Comparison of ENCODE assay signal across 39 cellular contexts in genomic region chr2:222375798-222376197, GRCh38. TPM values are rescaled to one million over a fixed set of nuclear protein-coding genes. Genes with fewer than 3 reads are reported as not detected.
"Had no signal": no experiment of that assay in that cellular context is flagged by ENCODE, and none has a peak within 500 bp of the region (broad histone marks: within the 10 kb centered on the region; RNA-seq: fewer than 3 reads in every experiment).

No MANE protein-coding gene starts in this region.

- H3K36me3 Mint-ChIP-seq: activated naive CD4-positive, alpha-beta T cell treated with anti-CD3 and anti-CD28 coated beads, Interleukin-2, amount 10 ng/mL, durations not matched to agents 7 days and 5 days; activated naive CD4-positive, alpha-beta T cell treated with anti-CD3 and anti-CD28 coated beads, Interleukin-2, amount 50 U/mL, for 72 hours; activated naive CD8-positive, alpha-beta T cell; activated naive CD8-positive, alpha-beta T cell treated with anti-CD3 and anti-CD28 coated beads for 36 hours; activated naive CD8-positive, alpha-beta T cell treated with anti-CD3 and anti-CD28 coated beads, Interleukin-2, amount 10 ng/mL, durations not matched to agents 7 days and 5 days; brain had no signal

- FAIRE-seq: astrocyte, bronchial epithelial cell had no signal

- H3K4me1 Mint-ChIP-seq: activated naive CD4-positive, alpha-beta T cell treated with anti-CD3 and anti-CD28 coated beads, Interleukin-2, amount 10 ng/mL, durations not matched to agents 7 days and 5 days; activated naive CD8-positive, alpha-beta T cell treated with anti-CD3 and anti-CD28 coated beads for 36 hours; activated naive CD8-positive, alpha-beta T cell treated with anti-CD3 and anti-CD28 coated beads, Interleukin-2, amount 10 ng/mL, durations not matched to agents 7 days and 5 days; activated naive CD8-positive, alpha-beta T cell treated with anti-CD3 and anti-CD28 coated beads, Interleukin-2, amount 50 U/mL, for 24 hours; activated T-helper 17 cell treated with anti-CD3 and anti-CD28 coated beads, Interleukin-2, amount 50 U/mL, for 72 hours; brain; central memory CD8-positive, alpha-beta T cell had no signal

- H3K27ac Mint-ChIP-seq: activated naive CD4-positive, alpha-beta T cell treated with anti-CD3 and anti-CD28 coated beads for 36 hours; activated naive CD4-positive, alpha-beta T cell treated with anti-CD3 and anti-CD28 coated beads, Interleukin-2, amount 10 ng/mL, durations not matched to agents 7 days and 5 days; activated naive CD4-positive, alpha-beta T cell treated with anti-CD3 and anti-CD28 coated beads, Interleukin-2, amount 50 U/mL, for 72 hours; activated naive CD8-positive, alpha-beta T cell; activated naive CD8-positive, alpha-beta T cell treated with anti-CD3 and anti-CD28 coated beads for 36 hours; activated naive CD8-positive, alpha-beta T cell treated with anti-CD3 and anti-CD28 coated beads, Interleukin-2, amount 10 ng/mL, durations not matched to agents 7 days and 5 days; activated naive CD8-positive, alpha-beta T cell treated with anti-CD3 and anti-CD28 coated beads, Interleukin-2, amount 50 U/mL, for 24 hours; activated T-cell treated with anti-CD3 and anti-CD28 coated beads, Interleukin-2, amount 50 U/mL, for 24 hours; activated T-cell treated with anti-CD3 and anti-CD28 coated beads, Interleukin-2, amount 50 U/mL, for 72 hours; activated T-helper 1 cell treated with anti-CD3 and anti-CD28 coated beads, Interleukin-12 subunit alpha, Interleukin-12 subunit beta, Interleukin-2, Interleukin-4 antibody, amounts not matched to agents 30 ng/mL and 10 ng/mL and 1 ng/mL, durations not matched to agents 14 hours and 24 hours and 36 hours; activated T-helper 17 cell treated with anti-CD3 and anti-CD28 coated beads, Interleukin-2, amount 50 U/mL, for 72 hours; activated T-helper 2 cell treated with anti-CD3 and anti-CD28 coated beads, Interferon-gamma antibody, Interleukin-2, Interleukin-4, amounts not matched to agents 10 μg/mL and 5 μg/mL and 100 μg/mL, durations not matched to agents 14 hours and 24 hours and 36 hours; brain had no signal

- H3K27me3 ChIP-seq: adrenal gland, ascending aorta, body of pancreas, brain microvascular endothelial cell, breast epithelium, cardiac muscle cell had no signal

- H3K4me3 Mint-ChIP-seq: activated naive CD4-positive, alpha-beta T cell treated with anti-CD3 and anti-CD28 coated beads for 36 hours; activated naive CD4-positive, alpha-beta T cell treated with anti-CD3 and anti-CD28 coated beads, Interleukin-2, amount 10 ng/mL, durations not matched to agents 7 days and 5 days; activated naive CD8-positive, alpha-beta T cell; activated naive CD8-positive, alpha-beta T cell treated with anti-CD3 and anti-CD28 coated beads for 36 hours; activated naive CD8-positive, alpha-beta T cell treated with anti-CD3 and anti-CD28 coated beads, Interleukin-2, amount 10 ng/mL, durations not matched to agents 7 days and 5 days; activated naive CD8-positive, alpha-beta T cell treated with anti-CD3 and anti-CD28 coated beads, Interleukin-2, amount 50 U/mL, for 24 hours; activated T-cell treated with anti-CD3 and anti-CD28 coated beads, Interleukin-2, amount 50 U/mL, for 24 hours; activated T-cell treated with anti-CD3 and anti-CD28 coated beads, Interleukin-2, amount 50 U/mL, for 4 hours; activated T-cell treated with anti-CD3 and anti-CD28 coated beads, Interleukin-2, amount 50 U/mL, for 72 hours; activated T-helper 1 cell treated with anti-CD3 and anti-CD28 coated beads, Interleukin-12 subunit alpha, Interleukin-12 subunit beta, Interleukin-2, Interleukin-4 antibody, amounts not matched to agents 30 ng/mL and 10 ng/mL and 1 ng/mL, durations not matched to agents 14 hours and 24 hours and 36 hours; activated T-helper 17 cell treated with anti-CD3 and anti-CD28 coated beads, Interleukin-2, amount 50 U/mL, for 72 hours; brain; central memory CD8-positive, alpha-beta T cell had no signal

- H3K27me3 Mint-ChIP-seq: activated naive CD4-positive, alpha-beta T cell treated with anti-CD3 and anti-CD28 coated beads, Interleukin-2, amount 10 ng/mL, durations not matched to agents 7 days and 5 days; activated naive CD8-positive, alpha-beta T cell; activated naive CD8-positive, alpha-beta T cell treated with anti-CD3 and anti-CD28 coated beads, Interleukin-2, amount 10 ng/mL, durations not matched to agents 7 days and 5 days had no signal

- H3K27ac ChIP-seq: adrenal gland, ascending aorta, body of pancreas, brain microvascular endothelial cell, breast epithelium, cardiac muscle cell had no signal

- H3K36me3 ChIP-seq: adrenal gland, ascending aorta, brain microvascular endothelial cell, breast epithelium, cardiac muscle cell had no signal

- H3K9me3 Mint-ChIP-seq: activated naive CD4-positive, alpha-beta T cell treated with anti-CD3 and anti-CD28 coated beads, Interleukin-2, amount 10 ng/mL, durations not matched to agents 7 days and 5 days; activated naive CD8-positive, alpha-beta T cell treated with anti-CD3 and anti-CD28 coated beads, Interleukin-2, amount 10 ng/mL, durations not matched to agents 7 days and 5 days; activated T-helper 2 cell treated with anti-CD3 and anti-CD28 coated beads, Interferon-gamma antibody, Interleukin-2, Interleukin-4, amounts not matched to agents 10 μg/mL and 5 μg/mL and 100 μg/mL, durations not matched to agents 14 hours and 24 hours and 36 hours had no signal

- DNase-seq: activated effector memory CD4-positive, alpha-beta T cell treated with anti-CD3 and anti-CD28 coated beads, Interleukin-2, amount 50 U/mL, for 16 hours; activated effector memory CD4-positive, alpha-beta T cell treated with Interleukin-2 at 50 U/mL for 16 hours; activated gamma-delta T cell; activated gamma-delta T cell treated with Interleukin-2 at 50 U/mL for 16 hours; activated naive CD4-positive, alpha-beta T cell; activated naive CD4-positive, alpha-beta T cell treated with anti-CD3 and anti-CD28 coated beads for 36 hours; activated naive CD4-positive, alpha-beta T cell treated with anti-CD3 and anti-CD28 coated beads, Interleukin-2, amount 10 ng/mL, durations not matched to agents 7 days and 5 days; activated naive CD4-positive, alpha-beta T cell treated with anti-CD3 and anti-CD28 coated beads, Interleukin-2, amount 50 U/mL, for 16 hours; activated naive CD8-positive, alpha-beta T cell treated with anti-CD3 and anti-CD28 coated beads for 36 hours; activated naive CD8-positive, alpha-beta T cell treated with anti-CD3 and anti-CD28 coated beads, Interleukin-2, amount 10 ng/mL, durations not matched to agents 7 days and 5 days; activated naive CD8-positive, alpha-beta T cell treated with anti-CD3 and anti-CD28 coated beads, Interleukin-2, amount 50 U/mL, for 24 hours; activated T-cell treated with anti-CD3 and anti-CD28 coated beads, Interleukin-2, amount 50 U/mL, for 1 hour; activated T-cell treated with anti-CD3 and anti-CD28 coated beads, Interleukin-2, amount 50 U/mL, for 24 hours; activated T-cell treated with anti-CD3 and anti-CD28 coated beads, Interleukin-2, amount 50 U/mL, for 4 hours; activated T-cell treated with anti-CD3 and anti-CD28 coated beads, Interleukin-2, amount 50 U/mL, for 48 hours; activated T-cell treated with anti-CD3 and anti-CD28 coated beads, Interleukin-2, amount 50 U/mL, for 72 hours; adrenal gland; amniotic stem cell; amygdala; anterior cingulate cortex; aorta; body of pancreas; brain microvascular endothelial cell; caudate nucleus; central memory CD4-positive, alpha-beta T cell; cerebellar nuclear complex had no signal

- H3K4me3 ChIP-seq: adrenal gland, ascending aorta, body of pancreas, breast epithelium, cardiac muscle cell had no signal

- H3K4me1 ChIP-seq: adrenal gland, ascending aorta, body of pancreas, breast epithelium had no signal

- ATAC-seq: activated naive CD4-positive, alpha-beta T cell treated with anti-CD3 and anti-CD28 coated beads, Interleukin-2, amount 50 U/mL, for 72 hours; activated naive CD8-positive, alpha-beta T cell treated with anti-CD3 and anti-CD28 coated beads, Interleukin-2, amount 50 U/mL, for 24 hours; activated T-cell treated with anti-CD3 and anti-CD28 coated beads, Interleukin-2, amount 50 U/mL, for 4 hours; activated T-cell treated with anti-CD3 and anti-CD28 coated beads, Interleukin-2, amount 50 U/mL, for 72 hours; activated T-helper 17 cell treated with anti-CD3 and anti-CD28 coated beads, Interleukin-2, amount 50 U/mL, for 72 hours; body of pancreas had no signal

- H3K9me3 ChIP-seq: adrenal gland, ascending aorta, body of pancreas had no signal

RNA-seq across cellular contexts. Expression of gene SGPP2, which starts 48.5 kb away (rescaled TPM):
- total RNA-seq: chondrocyte had no signal
